In the genomic region with DNA sequence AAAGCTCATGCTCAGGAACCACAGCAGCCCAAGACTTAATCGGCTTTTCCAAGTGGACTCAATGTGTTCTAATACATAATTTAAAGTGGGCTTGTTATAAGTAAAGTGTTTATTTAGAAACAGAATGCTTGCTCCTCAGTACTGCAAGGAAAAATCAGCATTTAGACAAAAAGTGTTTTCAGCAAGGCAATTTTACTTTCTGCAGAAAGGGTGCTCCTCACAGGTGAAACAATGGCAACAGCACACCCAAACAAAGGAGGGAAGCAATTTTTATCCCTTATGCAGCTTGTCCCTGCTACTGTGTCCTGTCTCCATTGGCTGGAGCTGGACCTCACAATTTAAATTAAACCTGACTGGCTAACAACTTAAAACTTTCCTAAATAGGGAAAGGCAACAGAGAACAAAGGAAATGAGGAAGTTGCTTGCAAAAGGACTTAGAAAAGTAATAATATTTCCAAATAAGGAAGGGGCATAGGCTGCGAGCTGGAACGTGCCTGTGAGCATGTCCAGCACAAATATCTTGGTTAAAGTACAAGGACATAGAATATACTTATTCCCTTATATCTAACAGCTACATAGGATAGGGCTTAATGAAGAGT, we compare ENCODE assay signal across 3 cellular contexts. TPM values are rescaled to one million over a fixed set of nuclear protein-coding genes. Genes with fewer than 3 reads are reported as not detected.
"Had no signal": no experiment of that assay in that cellular context is flagged by ENCODE, and none has a peak within 500 bp of the region (broad histone marks: within the 10 kb centered on the region; RNA-seq: fewer than 3 reads in every experiment).

No MANE protein-coding gene starts in this region.

RNA-seq across cellular contexts. Expression of gene BCL2A1, which starts 55.1 kb away (rescaled TPM):
- total RNA-seq: cardiac muscle cell, NCI-H460, PC-9 had no signal
